ENCODE assay signal across 12 cellular contexts in the genomic region with DNA sequence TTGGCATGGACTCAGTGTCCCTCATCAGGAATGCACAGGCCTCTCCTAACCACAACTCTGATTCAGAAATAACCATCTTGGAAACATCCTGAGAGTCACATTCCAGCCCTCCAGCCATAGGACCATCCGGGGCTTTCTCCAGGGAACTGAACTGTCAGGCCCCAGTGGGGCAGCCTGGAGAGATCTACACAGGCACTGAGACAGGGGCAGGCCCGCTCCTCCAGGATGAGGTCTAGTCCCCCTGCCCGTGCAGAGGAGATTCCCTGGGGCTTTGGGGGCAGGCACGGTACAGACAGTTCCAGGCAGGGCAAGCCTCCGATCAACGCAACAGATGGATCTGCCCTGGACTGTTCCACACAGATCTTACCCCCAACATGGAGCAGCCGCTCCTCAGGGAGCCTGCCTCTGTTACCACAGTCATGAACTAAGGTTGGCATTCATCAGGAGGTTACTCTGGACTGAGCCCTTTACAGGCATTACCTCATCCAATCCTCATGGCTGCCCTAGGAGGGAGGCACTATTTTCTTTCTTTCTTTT. TPM values are rescaled to one million over a fixed set of nuclear protein-coding genes. Genes with fewer than 3 reads are reported as not detected.
DNase-seq lines count a peak whose midpoint lies in the region; ATAC-seq and TF ChIP-seq lines count a peak whose summit lies in the region.
"Had no signal": no experiment of that assay in that cellular context is flagged by ENCODE, and none has a peak within 500 bp of the region (broad histone marks: within the 10 kb centered on the region; RNA-seq: fewer than 3 reads in every experiment).

No MANE protein-coding gene starts in this region.

- TF ChIP-seq CTCF in foreskin fibroblast (IDR thresholded peaks at IDR 0.05; ENCODE audit: low read depth, low read length): no peak
- no peak for TF ChIP-seq CTCF in gastrocnemius medialis (IDR thresholded peaks at IDR 0.05 in 4 of 5, conservative IDR thresholded peaks at IDR 0.05 in 1 of 5)

- intact Hi-C loops in gastrocnemius medialis (cut with DNase I; ENCODE audit: low total_unique reads): no loop called here

- peak overlapping the region in 1 of 4 donors; percentile 51 for H3K27ac ChIP-seq in gastrocnemius medialis

- ATAC-seq in gastrocnemius medialis (peak; percentile 62 to 68), GM18868 (IDR thresholded peaks at IDR 0.05; ENCODE audit: unreplicated experiment) (no peak), GM21737 (IDR thresholded peaks at IDR 0.05; ENCODE audit: unreplicated experiment) (no peak), HG03196 (IDR thresholded peaks at IDR 0.05; ENCODE audit: unreplicated experiment) (no peak)
- ATAC-seq: CD8-positive, alpha-beta T cell had no signal

- no peak overlapping the region for H3K4me3 ChIP-seq in foreskin fibroblast (ENCODE audit: low read depth in 1 of 2, low read length in 2 of 2)
- no peak overlapping the region for H3K4me3 ChIP-seq in gastrocnemius medialis

- H3K36me3 ChIP-seq in gastrocnemius medialis: no peaks in the 10 kb centered on the region

- in situ Hi-C loops in gastrocnemius medialis (cut with MboI; ENCODE audit: low sequenced_read_pairs in 4 of 4): no loop called here

- TF ChIP-seq POLR2A in gastrocnemius medialis (IDR thresholded peaks at IDR 0.05): no peak

- H3K4me1 ChIP-seq in gastrocnemius medialis: peaks cover 0 to 7% of the 10 kb centered on the region in 2 donors

- H3K27me3 ChIP-seq in gastrocnemius medialis: peaks cover 0 to 2% (median 0%) of the 10 kb centered on the region in 3 donors

- H3K9me3 ChIP-seq in gastrocnemius medialis: no peaks in the 10 kb centered on the region

- DNase-seq in EL: peak; percentile 91
- DNase-seq in T1000 (lab: John Stamatoyannopoulos, UW): peak; percentile 71
- peak; percentile 66 to 83 for DNase-seq in foreskin fibroblast
- DNase-seq in gastrocnemius medialis: no peak
- DNase-seq in cerebellar cortex (ENCODE audit: low spot score): no peak
- DNase-seq: activated naive CD8-positive, alpha-beta T cell treated with anti-CD3 and anti-CD28 coated beads, Interleukin-2, amount 10 ng/mL, durations not matched to agents 7 days and 5 days; CD8-positive, alpha-beta T cell; H7; T-helper 9 cell had no signal

RNA-seq across cellular contexts. Expression of a gene that starts 12.0 kb away (rescaled TPM):
- 10 to 100 TPM in 1 of 4 donors, 1 to 10 TPM in 1, under 1 TPM in 2; 0.80 to 11.6 (median 1.2) TPM for total RNA-seq in gastrocnemius medialis
- total RNA-seq: activated naive CD8-positive, alpha-beta T cell treated with anti-CD3 and anti-CD28 coated beads, Interleukin-2, amount 10 ng/mL, durations not matched to agents 7 days and 5 days; CD8-positive, alpha-beta T cell had no signal

RNA-seq across cellular contexts. Expression of a gene that starts 59.6 kb away (rescaled TPM):
- total RNA-seq in gastrocnemius medialis: 10 to 100 TPM; 37.8 to 54.5 (median 45.9) TPM

Comparison
In these comparisons a context has a peak if more than half of its experiments do, and no peak if none do; other contexts are left out.
1. DNase-seq: peak in EL (single experiment), T1000 (single experiment) and foreskin fibroblast (2 of 2); none in gastrocnemius medialis (0 of 2) and cerebellar cortex (single experiment).
2. ATAC-seq: peak in gastrocnemius medialis (2 of 2); none in GM18868 (single experiment), GM21737 (single experiment) and HG03196 (single experiment).